Comparison of ENCODE assay signal across 2 cellular contexts in genomic region chr9:116493183-116493582, GRCh38.
TF ChIP-seq lines count a peak whose summit lies in the region.

No MANE protein-coding gene starts in this region.

TF ChIP-seq in A549, 52 proteins besides CTCF, POLR2A, EP300 and RAD21:
- TF ChIP-seq ELK1 (IDR thresholded peaks at IDR 0.05; ENCODE audit: low read depth, low read length) (no peak), RCOR1 (IDR thresholded peaks at IDR 0.05; ENCODE audit: low read depth, low read length) (no peak), MYC (IDR thresholded peaks at IDR 0.05; ENCODE audit: borderline replicate concordance, low read length) (no peak), MAFK (IDR thresholded peaks at IDR 0.05; ENCODE audit: partially characterized antibody) (no peak), TFCP2L1 (CRISPR knock-in tag; IDR thresholded peaks at IDR 0.05) (no peak)

TF ChIP-seq in GM23338, 12 proteins besides CTCF, POLR2A, EP300 and RAD21 (continued from another document):
- TF ChIP-seq ZNF462 (CRISPR knock-in tag; IDR thresholded peaks at IDR 0.05), result no peak
- TF ChIP-seq CREB1 (CRISPR knock-in tag; IDR thresholded peaks at IDR 0.05; ENCODE audit: low read depth), result no peak
- TF ChIP-seq ETS1 (IDR thresholded peaks at IDR 0.05), result no peak
- no peak for TF ChIP-seq EZH2 (IDR thresholded peaks at IDR 0.05; ENCODE audit: low read depth, unreplicated experiment)
- TF ChIP-seq JUNB (IDR thresholded peaks at IDR 0.05; ENCODE audit: unreplicated experiment), result no peak
- TF ChIP-seq POLR2AphosphoS5 (IDR thresholded peaks at IDR 0.05; ENCODE audit: low read depth), result no peak
- no peak for TF ChIP-seq NANOG (IDR thresholded peaks at IDR 0.05; ENCODE audit: borderline replicate concordance)
- no peak for TF ChIP-seq EZH2phosphoT487 (IDR thresholded peaks at IDR 0.05; ENCODE audit: unreplicated experiment)
- TF ChIP-seq REST (IDR thresholded peaks at IDR 0.05; ENCODE audit: unreplicated experiment), result no peak
- TF ChIP-seq ZNF114 (CRISPR knock-in tag; IDR thresholded peaks at IDR 0.05), result no peak
